ENCODE assay signal across 8 cellular contexts in genomic region chr4:183505556-183506388, GRCh38. TPM values are rescaled to one million over a fixed set of nuclear protein-coding genes. Genes with fewer than 3 reads are reported as not detected.
DNase-seq lines count a peak whose midpoint lies in the region; ATAC-seq and TF ChIP-seq lines count a peak whose summit lies in the region.

No MANE protein-coding gene starts in this region.

- H3K36me3 Mint-ChIP-seq in CD8-positive, alpha-beta T cell = peaks cover 11% of the 10 kb centered on the region

- H3K9me3 ChIP-seq in CD8-positive, alpha-beta T cell (ENCODE audit: low read length) = no peaks in the 10 kb centered on the region
- no peaks in the 10 kb centered on the region for H3K9me3 ChIP-seq in effector memory CD4-positive, alpha-beta T cell (ENCODE audit: control insufficient read depth, low read length)

- peak overlapping the region; percentile 98 for H3K4me3 Mint-ChIP-seq in CD8-positive, alpha-beta T cell

- H3K4me1 ChIP-seq in CD8-positive, alpha-beta T cell (ENCODE audit: insufficient read depth, low read length) = peaks cover 14% of the 10 kb centered on the region
- H3K4me1 ChIP-seq in effector memory CD4-positive, alpha-beta T cell (ENCODE audit: control insufficient read depth, insufficient read depth, low read length, poor library complexity, severe bottlenecking) = peaks cover 6% of the 10 kb centered on the region

- peak overlapping the region; percentile 99 for H3K27ac Mint-ChIP-seq in CD8-positive, alpha-beta T cell

- H3K36me3 ChIP-seq in CD8-positive, alpha-beta T cell (ENCODE audit: insufficient read depth, low read length) = peaks cover 6% of the 10 kb centered on the region
- no peaks in the 10 kb centered on the region for H3K36me3 ChIP-seq in effector memory CD4-positive, alpha-beta T cell (ENCODE audit: control insufficient read depth, insufficient read depth, low read length)

- POLR2A ChIA-PET in CD8-positive, alpha-beta T cell (lab: Charles Lee) = interaction anchor here (0.9 to 2.5 kb wide), 6 partner anchors 9 to 589 kb away, joined by 3 to 23 read pairs (median 4); partner anchors contain the start of gene CDKN2AIP

- no peak for TF ChIP-seq CTCF in CD8-positive, alpha-beta T cell (IDR thresholded peaks at IDR 0.05)

- H3K27ac ChIP-seq in CD8-positive, alpha-beta T cell (ENCODE audit: low read depth, low read length) = peak overlapping the region; percentile 98
- peak overlapping the region; percentile 88 for H3K27ac ChIP-seq in effector memory CD4-positive, alpha-beta T cell (ENCODE audit: insufficient read depth, low read length, poor library complexity, severe bottlenecking)

- no peaks in the 10 kb centered on the region for H3K27me3 Mint-ChIP-seq in CD8-positive, alpha-beta T cell (ENCODE audit: low read depth)

- CTCF ChIA-PET in CD8-positive, alpha-beta T cell (lab: Charles Lee) = interaction anchor here (1.5 kb wide), 1 partner anchor 152 kb away, joined by 3 read pairs; no protein-coding TSS in a partner anchor

- peaks cover 31% of the 10 kb centered on the region for H3K4me1 Mint-ChIP-seq in CD8-positive, alpha-beta T cell (ENCODE audit: low read depth)

- ATAC-seq in CD8-positive, alpha-beta T cell = peak; percentile 29
- ATAC-seq in GM19372 (IDR thresholded peaks at IDR 0.05; ENCODE audit: low read depth, unreplicated experiment) = peak; percentile 39
- peak; percentile 37 for ATAC-seq in HG03520 (IDR thresholded peaks at IDR 0.05; ENCODE audit: unreplicated experiment)

- DNase-seq in CD8-positive, alpha-beta T cell = peak; percentile 75 to 92 (median 85)
- DNase-seq in NCI-H82 (lab: John Stamatoyannopoulos, UW) (peak; percentile 86), medulla oblongata (ENCODE audit: extremely low spot score) (peak; percentile 95)
- peak; percentile 71 to 80 for DNase-seq in activated CD8-positive, alpha-beta memory T cell treated with anti-CD3 and anti-CD28 coated beads for 4 hours (ENCODE audit: low read depth in 2 of 2)
- DNase-seq in effector memory CD4-positive, alpha-beta T cell = peak; percentile 76 to 82 (median 78)
- peak; percentile 64 to 82 (median 67) for DNase-seq in stimulated activated CD4-positive, alpha-beta T cell treated with anti-CD3 and anti-CD28 coated beads, TNF-alpha, amount 100 ng/mL, for 48 hours (ENCODE audit: low read depth in 3 of 3)

- peak overlapping the region; percentile 98 for H3K4me3 ChIP-seq in CD8-positive, alpha-beta T cell (ENCODE audit: low read depth, low read length)
- peak overlapping the region; percentile 99 for H3K4me3 ChIP-seq in effector memory CD4-positive, alpha-beta T cell (ENCODE audit: insufficient read depth, low read depth, low read length, poor library complexity, severe bottlenecking)

- no peaks in the 10 kb centered on the region for H3K27me3 ChIP-seq in CD8-positive, alpha-beta T cell (ENCODE audit: insufficient read depth, low read length)
- H3K27me3 ChIP-seq in effector memory CD4-positive, alpha-beta T cell (replicated peaks; ENCODE audit: control insufficient read depth, insufficient read depth, low read length, poor library complexity, severe bottlenecking) = no peaks in the 10 kb centered on the region

- no peaks in the 10 kb centered on the region for H3K9me3 Mint-ChIP-seq in CD8-positive, alpha-beta T cell

- intact Hi-C loops in CD8-positive, alpha-beta T cell (cut with DNase I, micrococcal nuclease) = loop anchor here (1.0 to 10.0 kb wide), 15 partner anchors 33 to 1965 kb away; partner anchors contain the start of genes CFAP97 (in 2 of the 2), ANKRD37 (in 1 of the 2), CASP3 (in 1 of the 2) and CCDC110 (in 1 of the 2)

RNA-seq across cellular contexts. Expression of gene ING2, which starts 0.9 kb away (rescaled TPM):
- total RNA-seq in CD8-positive, alpha-beta T cell = 10 to 100 TPM; 13.8 to 16.3 TPM

Comparison
In these comparisons a context has a peak if more than half of its experiments do, and no peak if none do; other contexts are left out.
1. Peak in every context shown above with its lines: DNase-seq, ATAC-seq, H3K4me3 ChIP-seq and H3K27ac ChIP-seq.